Comparison of ENCODE assay signal across 14 cellular contexts in genomic region chr12:90010089-90010488, GRCh38.
DNase-seq lines count a peak whose midpoint lies in the region; ATAC-seq, FAIRE-seq and TF ChIP-seq lines count a peak whose summit lies in the region.
"Had no signal": no experiment of that assay in that cellular context is flagged by ENCODE, and none has a peak within 500 bp of the region (broad histone marks: within the 10 kb centered on the region; RNA-seq: fewer than 3 reads in every experiment).

No MANE protein-coding gene starts in this region.

- no peak for FAIRE-seq in urothelium cell line (lab: Jason Lieb, UNC)

- no peaks in the 10 kb centered on the region for H3K27me3 ChIP-seq in RWPE2 (ENCODE audit: insufficient read depth, poor library complexity, severe bottlenecking)

- H3K4me1 Mint-ChIP-seq in activated naive CD4-positive, alpha-beta T cell treated with anti-CD3 and anti-CD28 coated beads for 36 hours (ENCODE audit: low read depth) = no peaks in the 10 kb centered on the region
- H3K4me1 Mint-ChIP-seq in T-helper 2 cell treated with Interferon-gamma antibody and Interleukin-4, amounts not matched to agents 5 μg/mL and 100 μg/mL, for 36 hours (ENCODE audit: low read depth) = no peaks in the 10 kb centered on the region

- no peak overlapping the region for H3K4me3 Mint-ChIP-seq in activated naive CD4-positive, alpha-beta T cell treated with anti-CD3 and anti-CD28 coated beads for 36 hours
- no peak overlapping the region for H3K4me3 Mint-ChIP-seq in T-helper 2 cell treated with Interferon-gamma antibody and Interleukin-4, amounts not matched to agents 5 μg/mL and 100 μg/mL, for 36 hours
- H3K4me3 Mint-ChIP-seq: activated T-cell treated with anti-CD3 and anti-CD28 coated beads, Interleukin-2, amount 50 U/mL, for 72 hours; mesothelial cell of epicardium had no signal

- peak; percentile 27 for DNase-seq in activated naive CD4-positive, alpha-beta T cell treated with anti-CD3 and anti-CD28 coated beads for 36 hours
- DNase-seq in activated naive CD4-positive, alpha-beta T cell (lab: John Stamatoyannopoulos, UW) = no peak
- DNase-seq in RWPE2 (ENCODE audit: low spot score) (no peak), fibroblast of gingiva (ENCODE audit: low read depth) (peak; percentile 34), urothelium cell line (ENCODE audit: low spot score) (peak; percentile 5), SKM-1 treated with dmso at 0.1 percent for 144 hours (lab: John Stamatoyannopoulos, UW; ENCODE audit: unreplicated experiment) (no peak)
- no peak for DNase-seq in T-helper 2 cell treated with Interferon-gamma antibody and Interleukin-4, amounts not matched to agents 5 μg/mL and 100 μg/mL, for 36 hours (ENCODE audit: low spot score)
- DNase-seq: activated CD4-positive, alpha-beta T cell treated with anti-CD3 and anti-CD28 coated beads for 4 hours; Calu3; NCI-H1436 treated with DMSO at 0.1 percent for 48 hours had no signal

- H3K27ac Mint-ChIP-seq in activated naive CD4-positive, alpha-beta T cell treated with anti-CD3 and anti-CD28 coated beads for 36 hours = no peak overlapping the region
- H3K27ac Mint-ChIP-seq in T-helper 2 cell treated with Interferon-gamma antibody and Interleukin-4, amounts not matched to agents 5 μg/mL and 100 μg/mL, for 36 hours = no peak overlapping the region
- H3K27ac Mint-ChIP-seq: activated T-cell treated with anti-CD3 and anti-CD28 coated beads, Interleukin-2, amount 50 U/mL, for 72 hours; mesothelial cell of epicardium had no signal

- H3K4me1 ChIP-seq in RWPE2 (ENCODE audit: insufficient read depth, poor library complexity, severe bottlenecking) = no peaks in the 10 kb centered on the region

- H3K9me3 ChIP-seq in RWPE2 (ENCODE audit: severe bottlenecking) = no peaks in the 10 kb centered on the region

- CTCF ChIA-PET in activated naive CD4-positive, alpha-beta T cell treated with anti-CD3 and anti-CD28 coated beads for 36 hours (lab: Charles Lee) = interaction anchor here (0.6 to 0.7 kb wide), 2 partner anchors 36 to 466 kb away, joined by 3 to 6 read pairs; no protein-coding TSS in a partner anchor

- TF ChIP-seq CTCF in RWPE2 (IDR thresholded peaks at IDR 0.05; ENCODE audit: poor library complexity, severe bottlenecking) = peak; percentile 7

- intact Hi-C loops in activated naive CD4-positive, alpha-beta T cell treated with anti-CD3 and anti-CD28 coated beads for 36 hours (cut with micrococcal nuclease) = loop anchor here (1.0 kb wide), 1 partner anchor 93 kb away; no protein-coding TSS in a partner anchor

- no peaks in the 10 kb centered on the region for H3K36me3 Mint-ChIP-seq in activated naive CD4-positive, alpha-beta T cell treated with anti-CD3 and anti-CD28 coated beads for 36 hours (ENCODE audit: low read depth)
- no peaks in the 10 kb centered on the region for H3K36me3 Mint-ChIP-seq in T-helper 2 cell treated with Interferon-gamma antibody and Interleukin-4, amounts not matched to agents 5 μg/mL and 100 μg/mL, for 36 hours (ENCODE audit: low read depth)
- H3K36me3 Mint-ChIP-seq: mesothelial cell of epicardium had no signal

- no peaks in the 10 kb centered on the region for H3K27me3 Mint-ChIP-seq in activated naive CD4-positive, alpha-beta T cell treated with anti-CD3 and anti-CD28 coated beads for 36 hours (ENCODE audit: low read depth)
- H3K27me3 Mint-ChIP-seq in T-helper 2 cell treated with Interferon-gamma antibody and Interleukin-4, amounts not matched to agents 5 μg/mL and 100 μg/mL, for 36 hours (ENCODE audit: low read depth) = peaks cover 9% of the 10 kb centered on the region

- no peak for ATAC-seq in RWPE2 (ENCODE audit: low read depth)
- no peak for ATAC-seq in HG02642 (IDR thresholded peaks at IDR 0.05; ENCODE audit: poor library complexity, unreplicated experiment)
- ATAC-seq: activated T-cell treated with anti-CD3 and anti-CD28 coated beads, Interleukin-2, amount 50 U/mL, for 72 hours had no signal

- no peak overlapping the region for H3K4me3 ChIP-seq in RWPE2 (ENCODE audit: severe bottlenecking)

- H3K27ac ChIP-seq in RWPE2 (ENCODE audit: poor library complexity, severe bottlenecking) = no peak overlapping the region
- H3K27ac ChIP-seq: parathyroid adenoma had no signal

- H3K36me3 ChIP-seq in RWPE2 (ENCODE audit: low read depth) = no peaks in the 10 kb centered on the region

- H3K9me3 Mint-ChIP-seq in activated naive CD4-positive, alpha-beta T cell treated with anti-CD3 and anti-CD28 coated beads for 36 hours = no peaks in the 10 kb centered on the region
- H3K9me3 Mint-ChIP-seq in T-helper 2 cell treated with Interferon-gamma antibody and Interleukin-4, amounts not matched to agents 5 μg/mL and 100 μg/mL, for 36 hours = no peaks in the 10 kb centered on the region
- H3K9me3 Mint-ChIP-seq: activated T-cell treated with anti-CD3 and anti-CD28 coated beads, Interleukin-2, amount 50 U/mL, for 72 hours; mesothelial cell of epicardium had no signal

Comparison
In these comparisons a context has a peak if more than half of its experiments do, and no peak if none do; other contexts are left out.
1. DNase-seq: peak in activated naive CD4-positive, alpha-beta T cell treated with anti-CD3 and anti-CD28 coated beads for 36 hours (single experiment), fibroblast of gingiva (single experiment) and urothelium cell line (single experiment); none in activated naive CD4-positive, alpha-beta T cell (0 of 4), RWPE2 (single experiment), T-helper 2 cell treated with Interferon-gamma antibody and Interleukin-4, amounts not matched to agents 5 μg/mL and 100 μg/mL, for 36 hours (single experiment) and SKM-1 treated with dmso at 0.1 percent for 144 hours (single experiment).